16 cellular contexts compared by ENCODE assay signal in genomic region chr7:105707967-105708580, GRCh38.
DNase-seq lines count a peak whose midpoint lies in the region; ATAC-seq and TF ChIP-seq lines count a peak whose summit lies in the region.
"Had no signal": no experiment of that assay in that cellular context is flagged by ENCODE, and none has a peak within 500 bp of the region (broad histone marks: within the 10 kb centered on the region; RNA-seq: fewer than 3 reads in every experiment).

No MANE protein-coding gene starts in this region.

- no peak for DNase-seq in activated CD8-positive, alpha-beta T cell treated with anti-CD3 and anti-CD28 coated beads, Interleukin-2, amount 10 ng/mL, durations not matched to agents 7 days and 5 days
- DNase-seq in activated CD8-positive, alpha-beta T cell treated with anti-CD3 and anti-CD28 coated beads for 36 hours = no peak
- DNase-seq in ELR (ENCODE audit: low read depth) (peak; percentile 6), nephron progenitor cell (no peak), WTC11 (ENCODE audit: low spot score) (no peak), Caco-2 (no peak)
- DNase-seq: activated T-cell treated with anti-CD3 and anti-CD28 coated beads, Interleukin-2, amount 50 U/mL, for 1 hour; COR-L47; head of caudate nucleus; NCI-H1694; NCI-H345; stimulated activated CD4-positive, alpha-beta T cell treated with anti-CD3 and anti-CD28 coated beads, Interleukin-4, amount 100 ng/mL, for 24 hours; transverse colon had no signal

- peaks cover 17% of the 10 kb centered on the region for H3K9me3 Mint-ChIP-seq in activated CD8-positive, alpha-beta T cell treated with anti-CD3 and anti-CD28 coated beads, Interleukin-2, amount 10 ng/mL, durations not matched to agents 7 days and 5 days (ENCODE audit: insufficient read depth)
- peaks cover 19% of the 10 kb centered on the region for H3K9me3 Mint-ChIP-seq in activated CD8-positive, alpha-beta T cell treated with anti-CD3 and anti-CD28 coated beads for 36 hours
- H3K9me3 Mint-ChIP-seq in activated T-helper 17 cell treated with anti-CD3 and anti-CD28 coated beads, Interleukin-2, amount 50 U/mL, for 72 hours = peaks cover 18% of the 10 kb centered on the region
- peaks cover 39% of the 10 kb centered on the region for H3K9me3 Mint-ChIP-seq in nephron progenitor cell
- H3K9me3 Mint-ChIP-seq in WTC11 = peaks cover 31% of the 10 kb centered on the region
- H3K9me3 Mint-ChIP-seq in Caco-2 (ENCODE audit: unreplicated experiment) = peaks cover 31% of the 10 kb centered on the region

- no peaks in the 10 kb centered on the region for H3K27me3 ChIP-seq in Caco-2 (replicated peaks; ENCODE audit: control insufficient read depth, insufficient read depth, low read length)
- H3K27me3 ChIP-seq: transverse colon had no signal

- H3K27me3 Mint-ChIP-seq in activated CD8-positive, alpha-beta T cell treated with anti-CD3 and anti-CD28 coated beads, Interleukin-2, amount 10 ng/mL, durations not matched to agents 7 days and 5 days (ENCODE audit: low read depth) = no peaks in the 10 kb centered on the region
- H3K27me3 Mint-ChIP-seq in activated CD8-positive, alpha-beta T cell treated with anti-CD3 and anti-CD28 coated beads for 36 hours = no peaks in the 10 kb centered on the region
- no peaks in the 10 kb centered on the region for H3K27me3 Mint-ChIP-seq in activated T-helper 17 cell treated with anti-CD3 and anti-CD28 coated beads, Interleukin-2, amount 50 U/mL, for 72 hours
- peaks cover 3% of the 10 kb centered on the region for H3K27me3 Mint-ChIP-seq in nephron progenitor cell (ENCODE audit: low read depth, poor library complexity)
- H3K27me3 Mint-ChIP-seq in WTC11 (ENCODE audit: low read depth) = peaks cover 23% of the 10 kb centered on the region
- no peaks in the 10 kb centered on the region for H3K27me3 Mint-ChIP-seq in Caco-2 (ENCODE audit: insufficient read depth, unreplicated experiment)

- BruUV-seq in Caco-2 (replicated peaks; lab: Mats Ljungman, UMichigan) = no TSS peak

- H3K4me1 Mint-ChIP-seq in activated CD8-positive, alpha-beta T cell treated with anti-CD3 and anti-CD28 coated beads, Interleukin-2, amount 10 ng/mL, durations not matched to agents 7 days and 5 days (ENCODE audit: low read depth) = peaks cover 11% of the 10 kb centered on the region
- peaks cover 15% of the 10 kb centered on the region for H3K4me1 Mint-ChIP-seq in activated CD8-positive, alpha-beta T cell treated with anti-CD3 and anti-CD28 coated beads for 36 hours (ENCODE audit: low read depth)
- H3K4me1 Mint-ChIP-seq in activated T-helper 17 cell treated with anti-CD3 and anti-CD28 coated beads, Interleukin-2, amount 50 U/mL, for 72 hours = peaks cover 21% of the 10 kb centered on the region
- peaks cover 15% of the 10 kb centered on the region for H3K4me1 Mint-ChIP-seq in nephron progenitor cell
- H3K4me1 Mint-ChIP-seq in WTC11 = peaks cover 28% of the 10 kb centered on the region
- H3K4me1 Mint-ChIP-seq in Caco-2 (ENCODE audit: low read depth, unreplicated experiment) = no peaks in the 10 kb centered on the region

- no peak overlapping the region for H3K4me3 ChIP-seq in Caco-2 (ENCODE audit: low read depth, low read length)
- H3K4me3 ChIP-seq: transverse colon had no signal

- POLR2A ChIA-PET in activated CD8-positive, alpha-beta T cell treated with anti-CD3 and anti-CD28 coated beads, Interleukin-2, amount 10 ng/mL, durations not matched to agents 7 days and 5 days (lab: Charles Lee) = no interaction called here
- POLR2A ChIA-PET in activated CD8-positive, alpha-beta T cell treated with anti-CD3 and anti-CD28 coated beads for 36 hours (lab: Charles Lee) = no interaction called here
- POLR2A ChIA-PET in WTC11 (lab: Charles Lee) (no interaction called here), Caco-2 (lab: Charles Lee) (no interaction called here)

- H3K36me3 ChIP-seq in Caco-2 (ENCODE audit: control insufficient read depth, insufficient read depth, low read length) = no peaks in the 10 kb centered on the region
- H3K36me3 ChIP-seq: transverse colon had no signal

- peaks cover 15% of the 10 kb centered on the region for H3K36me3 Mint-ChIP-seq in activated CD8-positive, alpha-beta T cell treated with anti-CD3 and anti-CD28 coated beads, Interleukin-2, amount 10 ng/mL, durations not matched to agents 7 days and 5 days (ENCODE audit: low read depth)
- peaks cover 22% of the 10 kb centered on the region for H3K36me3 Mint-ChIP-seq in activated CD8-positive, alpha-beta T cell treated with anti-CD3 and anti-CD28 coated beads for 36 hours (ENCODE audit: low read depth)
- peaks cover 6% of the 10 kb centered on the region for H3K36me3 Mint-ChIP-seq in activated T-helper 17 cell treated with anti-CD3 and anti-CD28 coated beads, Interleukin-2, amount 50 U/mL, for 72 hours (ENCODE audit: low read depth)
- H3K36me3 Mint-ChIP-seq in nephron progenitor cell (ENCODE audit: low read depth) (peaks cover 65% of the 10 kb centered on the region), WTC11 (peaks cover 53% of the 10 kb centered on the region), Caco-2 (ENCODE audit: insufficient read depth, unreplicated experiment) (peaks cover 31% of the 10 kb centered on the region)

- ATAC-seq in activated CD8-positive, alpha-beta T cell treated with anti-CD3 and anti-CD28 coated beads, Interleukin-2, amount 10 ng/mL, durations not matched to agents 7 days and 5 days = peak; percentile 63
- no peak for ATAC-seq in activated CD8-positive, alpha-beta T cell treated with anti-CD3 and anti-CD28 coated beads for 36 hours
- no peak for ATAC-seq in activated T-helper 17 cell treated with anti-CD3 and anti-CD28 coated beads, Interleukin-2, amount 50 U/mL, for 72 hours (replicated peaks)
- no peak for ATAC-seq in WTC11
- ATAC-seq in GM19324 (IDR thresholded peaks at IDR 0.05; ENCODE audit: low FRiP score, unreplicated experiment) = no peak

- H3K4me1 ChIP-seq in Caco-2 = no peaks in the 10 kb centered on the region

- no peak for TF ChIP-seq CTCF in activated CD8-positive, alpha-beta T cell treated with anti-CD3 and anti-CD28 coated beads for 36 hours (IDR thresholded peaks at IDR 0.05)
- TF ChIP-seq CTCF in nephron progenitor cell (IDR thresholded peaks at IDR 0.05) = no peak
- TF ChIP-seq CTCF in WTC11 (IDR thresholded peaks at IDR 0.05) = no peak
- TF ChIP-seq CTCF in Caco-2 (IDR thresholded peaks at IDR 0.05; ENCODE audit: insufficient read depth in 1 of 2, low read depth in 1 of 2, low read length in 1 of 2, severe bottlenecking in 1 of 2, unreplicated experiment in 1 of 2) = no peak

- H3K27ac Mint-ChIP-seq in activated CD8-positive, alpha-beta T cell treated with anti-CD3 and anti-CD28 coated beads, Interleukin-2, amount 10 ng/mL, durations not matched to agents 7 days and 5 days = no peak overlapping the region
- no peak overlapping the region for H3K27ac Mint-ChIP-seq in activated CD8-positive, alpha-beta T cell treated with anti-CD3 and anti-CD28 coated beads for 36 hours
- H3K27ac Mint-ChIP-seq in activated T-helper 17 cell treated with anti-CD3 and anti-CD28 coated beads, Interleukin-2, amount 50 U/mL, for 72 hours = peak overlapping the region; percentile 82
- H3K27ac Mint-ChIP-seq in nephron progenitor cell (peak overlapping the region; percentile 78), WTC11 (no peak overlapping the region), Caco-2 (ENCODE audit: unreplicated experiment) (no peak overlapping the region)
- H3K27ac Mint-ChIP-seq: T-helper 1 cell treated with Interleukin-12 subunit alpha and Interleukin-12 subunit beta and Interleukin-4 antibody, amounts not matched to agents 30 μg/mL and 1 μg/mL, for 36 hours had no signal

- peaks cover 22% of the 10 kb centered on the region for H3K9me3 ChIP-seq in Caco-2

- H3K4me3 Mint-ChIP-seq in activated CD8-positive, alpha-beta T cell treated with anti-CD3 and anti-CD28 coated beads, Interleukin-2, amount 10 ng/mL, durations not matched to agents 7 days and 5 days = no peak overlapping the region
- H3K4me3 Mint-ChIP-seq in activated CD8-positive, alpha-beta T cell treated with anti-CD3 and anti-CD28 coated beads for 36 hours = no peak overlapping the region
- peak overlapping the region; percentile 54 for H3K4me3 Mint-ChIP-seq in activated T-helper 17 cell treated with anti-CD3 and anti-CD28 coated beads, Interleukin-2, amount 50 U/mL, for 72 hours
- H3K4me3 Mint-ChIP-seq in nephron progenitor cell = no peak overlapping the region
- H3K4me3 Mint-ChIP-seq in WTC11 = no peak overlapping the region
- no peak overlapping the region for H3K4me3 Mint-ChIP-seq in Caco-2 (ENCODE audit: unreplicated experiment)
- H3K4me3 Mint-ChIP-seq: T-helper 1 cell treated with Interleukin-12 subunit alpha and Interleukin-12 subunit beta and Interleukin-4 antibody, amounts not matched to agents 30 μg/mL and 1 μg/mL, for 36 hours had no signal

- intact Hi-C loops in activated CD8-positive, alpha-beta T cell treated with anti-CD3 and anti-CD28 coated beads for 36 hours (cut with micrococcal nuclease) = no loop called here
- intact Hi-C loops in Caco-2 (cut with micrococcal nuclease; ENCODE audit: unreplicated experiment) = no loop called here

- CTCF ChIA-PET in activated CD8-positive, alpha-beta T cell treated with anti-CD3 and anti-CD28 coated beads, Interleukin-2, amount 10 ng/mL, durations not matched to agents 7 days and 5 days (lab: Charles Lee) = no interaction called here
- CTCF ChIA-PET in activated CD8-positive, alpha-beta T cell treated with anti-CD3 and anti-CD28 coated beads for 36 hours (lab: Charles Lee) = interaction anchor here (1.0 kb wide), 1 partner anchor 51 kb away, joined by 7 read pairs; no protein-coding TSS in a partner anchor
- CTCF ChIA-PET in WTC11 (lab: Charles Lee) (interaction anchor here (1.0 kb wide), 1 partner anchor 51 kb away, joined by 3 read pairs; no protein-coding TSS in a partner anchor), Caco-2 (lab: Charles Lee) (no interaction called here)

TF ChIP-seq in WTC11, 78 proteins besides CTCF, POLR2A, EP300 and RAD21 (continues in another document):
- TF ChIP-seq USF2 (CRISPR knock-in tag; IDR thresholded peaks at IDR 0.05) (no peak), ATF3 (CRISPR knock-in tag; conservative IDR thresholded peaks at IDR 0.05) (no peak), KAT7 (CRISPR knock-in tag; IDR thresholded peaks at IDR 0.05; ENCODE audit: borderline replicate concordance) (no peak), NFYB (CRISPR knock-in tag; conservative IDR thresholded peaks at IDR 0.05; ENCODE audit: low read depth) (no peak), NR3C1 (CRISPR knock-in tag; conservative IDR thresholded peaks at IDR 0.05; ENCODE audit: low read depth) (no peak)

Comparison
In these comparisons a context has a peak if more than half of its experiments do, and no peak if none do; other contexts are left out.
1. CTCF ChIA-PET loops: an anchor here in activated CD8-positive, alpha-beta T cell treated with anti-CD3 and anti-CD28 coated beads for 36 hours (1.0 kb wide) and WTC11 (1.0 kb wide); none called in activated CD8-positive, alpha-beta T cell treated with anti-CD3 and anti-CD28 coated beads, Interleukin-2, amount 10 ng/mL, durations not matched to agents 7 days and 5 days and Caco-2.
2. H3K27ac Mint-ChIP-seq: peak in activated T-helper 17 cell treated with anti-CD3 and anti-CD28 coated beads, Interleukin-2, amount 50 U/mL, for 72 hours (single experiment) and nephron progenitor cell (single experiment); none in activated CD8-positive, alpha-beta T cell treated with anti-CD3 and anti-CD28 coated beads, Interleukin-2, amount 10 ng/mL, durations not matched to agents 7 days and 5 days (single experiment), activated CD8-positive, alpha-beta T cell treated with anti-CD3 and anti-CD28 coated beads for 36 hours (single experiment), WTC11 (single experiment) and Caco-2 (single experiment).